16 cellular contexts compared by ENCODE assay signal in genomic region chr3:105362021-105362665, GRCh38. TPM values are rescaled to one million over a fixed set of nuclear protein-coding genes. Genes with fewer than 3 reads are reported as not detected.
DNase-seq lines count a peak whose midpoint lies in the region; ATAC-seq and TF ChIP-seq lines count a peak whose summit lies in the region.
"Had no signal": no experiment of that assay in that cellular context is flagged by ENCODE, and none has a peak within 500 bp of the region (broad histone marks: within the 10 kb centered on the region; RNA-seq: fewer than 3 reads in every experiment).

No MANE protein-coding gene starts in this region.

- DNase-seq in ELR (ENCODE audit: low read depth) (peak; percentile 88), RWPE1 (ENCODE audit: low spot score) (peak; percentile 27), epithelial cell of esophagus (ENCODE audit: low read depth) (peak; percentile 66), non-pigmented ciliary epithelial cell (ENCODE audit: low read depth) (peak; percentile 57), dorsolateral prefrontal cortex (no peak), tibial nerve (ENCODE audit: low spot score in 2 of 2) (no peak)
- DNase-seq in activated T-cell treated with anti-CD3 and anti-CD28 coated beads, Interleukin-2, amount 50 U/mL, for 48 hours: no peak
- DNase-seq: activated naive CD8-positive, alpha-beta T cell treated with anti-CD3 and anti-CD28 coated beads, Interleukin-2, amount 50 U/mL, for 24 hours; C1 segment of cervical spinal cord; DND-41; GOT3; Karpas-422; left cardiac atrium; psoas muscle; T-helper 1 cell had no signal

- TF ChIP-seq POLR2A in tibial nerve (IDR thresholded peaks at IDR 0.05): no peak

- no peak for ATAC-seq in activated CD4-positive, CD25-positive, alpha-beta regulatory T cell treated with anti-CD3 and anti-CD28 coated beads, Interleukin-2, amount 50 U/mL, for 24 hours
- ATAC-seq: activated naive CD8-positive, alpha-beta T cell treated with anti-CD3 and anti-CD28 coated beads, Interleukin-2, amount 50 U/mL, for 24 hours; left cardiac atrium; psoas muscle had no signal

- 73 to 78% methylated on average over 1 of the region's 1 CpG for WGBS in tibial nerve, 2 donors

- no peaks in the 10 kb centered on the region for H3K36me3 ChIP-seq in tibial nerve

- H3K4me1 ChIP-seq in tibial nerve: peaks cover 0 to 9% (median 2%) of the 10 kb centered on the region in 4 donors

- intact Hi-C loops in dorsolateral prefrontal cortex (cut with DNase I): loop anchor here (10.0 kb wide), 4 partner anchors 227 to 1087 kb away; no protein-coding TSS in a partner anchor

- CTCF ChIA-PET in RWPE1 (lab: Yijun Ruan, JAX): no interaction called here

- POLR2A ChIA-PET in RWPE1 (lab: Yijun Ruan, JAX; ENCODE audit: low non-redundant PET): no interaction called here

- no peak overlapping the region for H3K27ac ChIP-seq in RWPE1
- no peak overlapping the region for H3K27ac ChIP-seq in dorsolateral prefrontal cortex
- no peak overlapping the region for H3K27ac ChIP-seq in tibial nerve
- H3K27ac ChIP-seq: psoas muscle had no signal

- no peak for TF ChIP-seq EP300 in tibial nerve (IDR thresholded peaks at IDR 0.05)

- TF ChIP-seq CTCF in RWPE1 (conservative IDR thresholded peaks at IDR 0.05; ENCODE audit: low read depth) (no peak), epithelial cell of esophagus (IDR thresholded peaks at IDR 0.05; ENCODE audit: insufficient read depth, low read depth, low read length, missing control alignments) (no peak), dorsolateral prefrontal cortex (IDR thresholded peaks at IDR 0.05 in 54 of 56, conservative IDR thresholded peaks at IDR 0.05 in 2 of 56; ENCODE audit: low read depth in 1 of 56, partially characterized antibody in 56 of 56) (no peak), tibial nerve (IDR thresholded peaks at IDR 0.05) (no peak)

- H3K27me3 ChIP-seq in dorsolateral prefrontal cortex: no peaks in the 10 kb centered on the region
- no peaks in the 10 kb centered on the region for H3K27me3 ChIP-seq in tibial nerve

- H3K9me3 ChIP-seq in tibial nerve: no peaks in the 10 kb centered on the region
- H3K9me3 ChIP-seq: psoas muscle had no signal

- H3K4me3 ChIP-seq in epithelial cell of esophagus (ENCODE audit: low read length) (no peak overlapping the region), dorsolateral prefrontal cortex (no peak overlapping the region), tibial nerve (no peak overlapping the region)
- H3K4me3 ChIP-seq: psoas muscle had no signal

RNA-seq across cellular contexts. Expression of gene ALCAM, which starts 4.6 kb away (rescaled TPM):
- total RNA-seq in dorsolateral prefrontal cortex (100 to 1,000 TPM in 27 of 120 experiments, 10 to 100 TPM in 93; 43.9 to 211 (median 78.4) TPM), tibial nerve (10 to 100 TPM; 23.9 to 45.2 (median 40.5) TPM)

Comparison
In these comparisons a context has a peak if more than half of its experiments do, and no peak if none do; other contexts are left out.
1. DNase-seq: peak in ELR (single experiment), RWPE1 (single experiment), epithelial cell of esophagus (single experiment) and non-pigmented ciliary epithelial cell (single experiment); none in dorsolateral prefrontal cortex (0 of 10), tibial nerve (0 of 2) and activated T-cell treated with anti-CD3 and anti-CD28 coated beads, Interleukin-2, amount 50 U/mL, for 48 hours (0 of 2).